Comparison of ENCODE assay signal across 19 cellular contexts in the genomic region with DNA sequence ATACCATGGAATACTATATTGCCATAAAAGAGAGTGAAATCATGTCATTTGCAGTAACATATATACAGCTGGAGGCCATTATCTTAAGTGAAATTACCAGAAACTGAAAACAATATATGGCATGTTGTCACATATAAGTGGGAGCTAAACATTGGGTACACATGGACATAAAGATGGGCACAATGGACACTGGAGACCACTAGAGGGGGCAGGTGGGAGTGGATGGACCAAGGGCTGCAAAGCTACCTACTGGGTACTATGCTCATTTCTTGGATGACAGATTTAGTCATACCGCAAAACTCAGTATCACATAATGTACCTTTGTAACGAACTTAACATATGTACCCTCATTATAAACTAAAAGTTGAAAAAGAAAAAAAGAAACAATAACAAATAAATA.
DNase-seq lines count a peak whose midpoint lies in the region; ATAC-seq and TF ChIP-seq lines count a peak whose summit lies in the region.
"Had no signal": no experiment of that assay in that cellular context is flagged by ENCODE, and none has a peak within 500 bp of the region (broad histone marks: within the 10 kb centered on the region; RNA-seq: fewer than 3 reads in every experiment).

No MANE protein-coding gene starts in this region.

- no peaks in the 10 kb centered on the region; the same call in 1 of the 2 replicates for H3K9me3 Mint-ChIP-seq in WTC11
- H3K9me3 Mint-ChIP-seq: activated naive CD8-positive, alpha-beta T cell treated with anti-CD3 and anti-CD28 coated beads for 36 hours had no signal

- H3K36me3 ChIP-seq in BE2C, result no peaks in the 10 kb centered on the region
- no peaks in the 10 kb centered on the region for H3K36me3 ChIP-seq in kidney epithelial cell (ENCODE audit: control insufficient read depth, insufficient read depth, low read length)
- H3K36me3 ChIP-seq: cardiac muscle cell, neutrophil, tibial artery had no signal

- POLR2A ChIA-PET in WTC11 (lab: Charles Lee), result no interaction called here

- DNase-seq in BE2C (peak; percentile 55), HT-29 (ENCODE audit: low spot score) (peak; percentile 49), WTC11 (ENCODE audit: low spot score) (peak; percentile 46), kidney epithelial cell (ENCODE audit: low read depth) (no peak), SW480 (ENCODE audit: low spot score) (no peak)
- DNase-seq: activated CD4-positive, alpha-beta T cell treated with anti-CD3 and anti-CD28 coated beads, Interleukin-2, amount 10 ng/mL, durations not matched to agents 7 days and 5 days; activated naive CD8-positive, alpha-beta T cell treated with anti-CD3 and anti-CD28 coated beads for 36 hours; activated T-cell treated with anti-CD3 and anti-CD28 coated beads for 4 hours; AML-193; effector CD4-positive, alpha-beta T cell; HCEC 1CT; stimulated activated CD4-positive, alpha-beta T cell treated with anti-CD3 and anti-CD28 coated beads, Interleukin-4, amount 100 ng/mL, for 24 hours; tibial artery had no signal

- H3K9me3 ChIP-seq in BE2C, result no peaks in the 10 kb centered on the region
- H3K9me3 ChIP-seq: neutrophil, tibial artery had no signal

- no peaks in the 10 kb centered on the region for H3K36me3 Mint-ChIP-seq in WTC11
- H3K36me3 Mint-ChIP-seq: activated naive CD8-positive, alpha-beta T cell treated with anti-CD3 and anti-CD28 coated beads for 36 hours had no signal

- no peaks in the 10 kb centered on the region for H3K27me3 Mint-ChIP-seq in WTC11 (ENCODE audit: low read depth)
- H3K27me3 Mint-ChIP-seq: activated CD4-positive, alpha-beta T cell treated with anti-CD3 and anti-CD28 coated beads, Interleukin-2, amount 10 ng/mL, durations not matched to agents 7 days and 5 days; activated naive CD8-positive, alpha-beta T cell treated with anti-CD3 and anti-CD28 coated beads for 36 hours had no signal

- peak; percentile 74 for ATAC-seq in WTC11
- no peak for ATAC-seq in HG03139 (IDR thresholded peaks at IDR 0.05; ENCODE audit: unreplicated experiment)
- ATAC-seq in HG03457 (IDR thresholded peaks at IDR 0.05; ENCODE audit: unreplicated experiment), result no peak
- ATAC-seq in GM19395 (IDR thresholded peaks at IDR 0.05; ENCODE audit: unreplicated experiment), result no peak

- H3K27ac Mint-ChIP-seq in WTC11, result no peak overlapping the region
- H3K27ac Mint-ChIP-seq: activated CD4-positive, alpha-beta T cell treated with anti-CD3 and anti-CD28 coated beads, Interleukin-2, amount 10 ng/mL, durations not matched to agents 7 days and 5 days; activated naive CD8-positive, alpha-beta T cell treated with anti-CD3 and anti-CD28 coated beads for 36 hours; T-helper 2 cell treated with Interferon-gamma antibody and Interleukin-4, amounts not matched to agents 5 μg/mL and 100 μg/mL, for 36 hours had no signal

- H3K4me1 Mint-ChIP-seq in WTC11, result no peaks in the 10 kb centered on the region
- H3K4me1 Mint-ChIP-seq: activated CD4-positive, alpha-beta T cell treated with anti-CD3 and anti-CD28 coated beads, Interleukin-2, amount 10 ng/mL, durations not matched to agents 7 days and 5 days; activated naive CD8-positive, alpha-beta T cell treated with anti-CD3 and anti-CD28 coated beads for 36 hours had no signal

- no peaks in the 10 kb centered on the region for H3K4me1 ChIP-seq in BE2C
- H3K4me1 ChIP-seq: tibial artery had no signal

- H3K27me3 ChIP-seq in BE2C (no peaks in the 10 kb centered on the region), kidney epithelial cell (ENCODE audit: control insufficient read depth, insufficient read depth, low read length) (no peaks in the 10 kb centered on the region)
- H3K27me3 ChIP-seq: cardiac muscle cell, neutrophil, tibial artery had no signal

- no peak overlapping the region for H3K4me3 Mint-ChIP-seq in WTC11
- H3K4me3 Mint-ChIP-seq: activated CD4-positive, alpha-beta T cell treated with anti-CD3 and anti-CD28 coated beads, Interleukin-2, amount 10 ng/mL, durations not matched to agents 7 days and 5 days; activated naive CD8-positive, alpha-beta T cell treated with anti-CD3 and anti-CD28 coated beads for 36 hours; T-helper 2 cell treated with Interferon-gamma antibody and Interleukin-4, amounts not matched to agents 5 μg/mL and 100 μg/mL, for 36 hours had no signal

- TF ChIP-seq CTCF in BE2C (IDR thresholded peaks at IDR 0.05; ENCODE audit: low read depth, low read length), result peak; percentile 68
- 0 out of 2 replicates have a peak, but pooled peaks have one; percentile 44 for TF ChIP-seq CTCF in WTC11 (IDR thresholded peaks at IDR 0.05)
- TF ChIP-seq CTCF in kidney epithelial cell (IDR thresholded peaks at IDR 0.05; ENCODE audit: insufficient read depth, low read length, poor library complexity, severe bottlenecking), result peak; percentile 44

- H3K4me3 ChIP-seq in BE2C (ENCODE audit: low read depth, low read length) (no peak overlapping the region), kidney epithelial cell (ENCODE audit: low read depth, low read length) (no peak overlapping the region)
- H3K4me3 ChIP-seq: cardiac muscle cell, tibial artery had no signal

- CTCF ChIA-PET in WTC11 (lab: Charles Lee), result interaction anchor here (1.0 to 1.1 kb wide), 2 partner anchors 8 to 20 kb away, joined by 4 to 5 read pairs; no protein-coding TSS in a partner anchor

TF ChIP-seq in WTC11, 78 proteins besides CTCF, POLR2A, EP300 and RAD21:
- TF ChIP-seq NFATC4 (CRISPR knock-in tag; IDR thresholded peaks at IDR 0.05), result no peak

Comparison
In these comparisons a context has a peak if more than half of its experiments do, and no peak if none do; other contexts are left out.
1. DNase-seq: peak in BE2C (single experiment), HT-29 (single experiment) and WTC11 (single experiment); none in kidney epithelial cell (single experiment) and SW480 (single experiment).
2. Peak in every context shown above with its lines, with median percentiles within 50 percentile points of each other: CTCF ChIP-seq.